In genomic region chr1:215637041-215637573, GRCh38 we compare ENCODE assay signal across 8 cellular contexts.
DNase-seq lines count a peak whose midpoint lies in the region; ATAC-seq and TF ChIP-seq lines count a peak whose summit lies in the region.

No MANE protein-coding gene starts in this region.

- H3K4me3 ChIP-seq in retinal pigment epithelial cell (ENCODE audit: low read length) = no peak overlapping the region

- peak; percentile 75 for DNase-seq in Daoy (ENCODE audit: low read depth)
- DNase-seq in amniotic stem cell (lab: John Stamatoyannopoulos, UW) = peak; percentile 58
- DNase-seq in left ventricle myocardium superior = no peak
- peak; percentile 83 for DNase-seq in retinal pigment epithelial cell (ENCODE audit: low read depth)
- no peak for DNase-seq in NCI-H82 treated with DMSO at 0.1 percent for 48 hours (lab: John Stamatoyannopoulos, UW; ENCODE audit: unreplicated experiment)
- DNase-seq in NCI-H2029 (lab: John Stamatoyannopoulos, UW) = no peak
- DNase-seq in cerebellar cortex (ENCODE audit: low spot score) = no peak
- no peak for DNase-seq in stimulated activated CD4-positive, alpha-beta T cell treated with anti-CD3 and anti-CD28 coated beads, Interleukin-2, amount 100 ng/mL, for 24 hours

- ATAC-seq in left ventricle myocardium superior = peak; percentile 80

- intact Hi-C loops in left ventricle myocardium superior (cut with micrococcal nuclease) = no loop called here

- no peak for TF ChIP-seq CTCF in retinal pigment epithelial cell (conservative IDR thresholded peaks at IDR 0.05; ENCODE audit: low read depth, low read length)

Comparison
In these comparisons a context has a peak if more than half of its experiments do, and no peak if none do; other contexts are left out.
1. DNase-seq: peak in Daoy (single experiment), amniotic stem cell (single experiment) and retinal pigment epithelial cell (single experiment); none in left ventricle myocardium superior (single experiment), NCI-H82 treated with DMSO at 0.1 percent for 48 hours (single experiment), NCI-H2029 (single experiment), cerebellar cortex (single experiment) and stimulated activated CD4-positive, alpha-beta T cell treated with anti-CD3 and anti-CD28 coated beads, Interleukin-2, amount 100 ng/mL, for 24 hours (0 of 2).